In the genomic region with DNA sequence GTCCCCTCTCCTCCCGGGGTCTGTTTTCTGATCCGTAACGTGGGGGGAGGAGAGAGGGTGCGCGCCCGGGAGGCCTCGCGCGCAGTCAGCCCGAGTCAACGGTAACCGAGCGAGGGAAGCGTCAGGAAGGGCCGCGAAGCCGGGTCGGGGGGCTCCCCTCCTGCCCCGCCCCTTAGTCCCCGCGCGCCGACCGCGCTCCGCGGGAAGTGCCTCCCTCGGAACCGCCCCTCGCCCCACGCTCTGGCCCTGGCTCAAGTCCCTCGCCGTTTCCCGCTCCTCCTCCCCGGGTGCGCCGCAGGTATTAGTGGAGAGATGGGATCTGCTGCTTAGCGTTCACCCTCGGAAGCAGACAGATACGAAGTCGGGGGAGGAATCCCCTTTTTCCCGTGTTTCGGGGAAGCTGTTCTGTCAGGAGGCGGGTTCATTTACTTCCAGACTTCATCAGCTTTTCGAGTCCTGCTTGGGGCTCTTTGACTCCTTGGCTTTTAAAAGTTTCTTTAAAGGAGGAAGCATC, we compare ENCODE assay signal across 8 cellular contexts. TPM values are rescaled to one million over a fixed set of nuclear protein-coding genes. Genes with fewer than 3 reads are reported as not detected.
DNase-seq lines count a peak whose midpoint lies in the region; ATAC-seq and TF ChIP-seq lines count a peak whose summit lies in the region.

No MANE protein-coding gene starts in this region.

- TF ChIP-seq CTCF in PC-3 (conservative IDR thresholded peaks at IDR 0.05; ENCODE audit: low read depth, low read length) (no peak), heart left ventricle (IDR thresholded peaks at IDR 0.05) (no peak), psoas muscle (IDR thresholded peaks at IDR 0.05) (no peak)

- WGBS in heart left ventricle, 4 donors = 0% methylated on average over 19 to 45 of the region's 45 CpGs
- WGBS in psoas muscle, 3 donors = 0 to 2% (median 1%) methylated on average over 29 to 45 of the region's 45 CpGs

- H3K9me3 ChIP-seq in PC-3 (ENCODE audit: low read length) = no peaks in the 10 kb centered on the region
- no peaks in the 10 kb centered on the region for H3K9me3 ChIP-seq in heart left ventricle
- H3K9me3 ChIP-seq in psoas muscle = no peaks in the 10 kb centered on the region

- H3K27ac Mint-ChIP-seq in activated naive CD4-positive, alpha-beta T cell treated with anti-CD3 and anti-CD28 coated beads for 36 hours = peak overlapping the region; percentile 81

- POLR2A ChIA-PET in PC-3 (lab: Charles Lee; ENCODE audit: unreplicated experiment) = interaction anchor here (0.5 kb wide), 1 partner anchor 104 kb away, joined by 3 read pairs; no protein-coding TSS in a partner anchor

- H3K36me3 ChIP-seq in PC-3 (ENCODE audit: low read depth, low read length) (peaks cover 21% of the 10 kb centered on the region), heart left ventricle (peaks cover 0 to 19% (median 12%) of the 10 kb centered on the region in 9 donors), psoas muscle (ENCODE audit: insufficient read depth in 1 of 2, low read depth in 1 of 2) (peaks cover 0 to 13% of the 10 kb centered on the region in 2 donors)

- no TSS peak for BruUV-seq in PC-3 (replicated peaks; lab: Mats Ljungman, UMichigan)

- intact Hi-C loops in PC-3 (cut with micrococcal nuclease) (no loop called here), heart left ventricle (cut with DNase I) (loop anchor here in 7 of 10 donors (2.0 to 10.0 kb wide), 6 partner anchors 31 to 93 kb away; a partner anchor contains a TSS), psoas muscle (cut with DNase I) (loop anchor here (2.0 to 5.0 kb wide), 3 partner anchors 31 to 83 kb away; a partner anchor contains a TSS)
- intact Hi-C loops in activated naive CD4-positive, alpha-beta T cell treated with anti-CD3 and anti-CD28 coated beads for 36 hours (cut with micrococcal nuclease) = loop anchor here (1.0 to 10.0 kb wide), 4 partner anchors 37 to 441 kb away; a partner anchor contains a TSS

- H3K27me3 Mint-ChIP-seq in activated naive CD4-positive, alpha-beta T cell treated with anti-CD3 and anti-CD28 coated beads for 36 hours (ENCODE audit: low read depth) = no peaks in the 10 kb centered on the region

- H3K4me3 ChIP-seq in PC-3 (ENCODE audit: low read length) (peak overlapping the region; percentile 88), heart left ventricle (peak overlapping the region; percentile 71 to 100 (median 97)), psoas muscle (peak overlapping the region; percentile 100)

- H4K20me1 ChIP-seq in PC-3 (ENCODE audit: low read length) = peaks cover 45% of the 10 kb centered on the region

- H3K27me3 ChIP-seq in PC-3 (ENCODE audit: low read length) = no peaks in the 10 kb centered on the region
- H3K27me3 ChIP-seq in heart left ventricle = no peaks in the 10 kb centered on the region
- H3K27me3 ChIP-seq in psoas muscle (ENCODE audit: insufficient read depth in 3 of 3, low read length in 2 of 3) = no peaks in the 10 kb centered on the region

- peak overlapping the region; percentile 95 for H3K4me3 Mint-ChIP-seq in activated naive CD4-positive, alpha-beta T cell treated with anti-CD3 and anti-CD28 coated beads for 36 hours

- peaks cover 44% of the 10 kb centered on the region for H3K4me1 Mint-ChIP-seq in activated naive CD4-positive, alpha-beta T cell treated with anti-CD3 and anti-CD28 coated beads for 36 hours (ENCODE audit: low read depth)

- H3K36me3 Mint-ChIP-seq in activated naive CD4-positive, alpha-beta T cell treated with anti-CD3 and anti-CD28 coated beads for 36 hours (ENCODE audit: low read depth) = peaks cover 25% of the 10 kb centered on the region

- no peaks in the 10 kb centered on the region for H3K9me3 Mint-ChIP-seq in activated naive CD4-positive, alpha-beta T cell treated with anti-CD3 and anti-CD28 coated beads for 36 hours

- peak overlapping the region; percentile 97 for H3K4me2 ChIP-seq in PC-3 (ENCODE audit: low read length)

- no peaks in the 10 kb centered on the region for H3F3A ChIP-seq in PC-3 (ENCODE audit: low read length, unreplicated experiment)

- peak overlapping the region; percentile 53; the same call in 1 of the 2 replicates for H2AFZ ChIP-seq in PC-3 (ENCODE audit: low read length)

- H3K27ac ChIP-seq in PC-3 (ENCODE audit: low read length) (peak overlapping the region; percentile 63), heart left ventricle (peak overlapping the region; percentile 82 to 99 (median 96)), psoas muscle (peak overlapping the region; percentile 99)

- ATAC-seq in HG02970 (IDR thresholded peaks at IDR 0.05; ENCODE audit: low FRiP score, unreplicated experiment) = peak; percentile 8
- peak; percentile 12 for ATAC-seq in PC-3
- ATAC-seq in heart left ventricle = peak in 3 of 4 donors; percentile 47 to 67 (median 65)
- ATAC-seq in psoas muscle = peak; percentile 38 to 57 (median 50)

- peaks cover 35% of the 10 kb centered on the region for H3K4me1 ChIP-seq in PC-3 (ENCODE audit: insufficient read depth, low read length)
- peaks cover 14 to 54% (median 46%) of the 10 kb centered on the region in 12 donors for H3K4me1 ChIP-seq in heart left ventricle
- H3K4me1 ChIP-seq in psoas muscle = peaks cover 42% of the 10 kb centered on the region

- DNase-seq in NCI-H345 (lab: John Stamatoyannopoulos, UW) (peak; percentile 30), NCI-H345 treated with DMSO at 0.1 percent for 48 hours (lab: John Stamatoyannopoulos, UW; ENCODE audit: unreplicated experiment) (no peak), PC-3 (peak; percentile 46), heart left ventricle (peak; percentile 59 to 78 (median 67)), psoas muscle (peak; percentile 58 to 71), GOT3 (lab: John Stamatoyannopoulos, UW) (no peak)
- peak; percentile 49 for DNase-seq in activated naive CD4-positive, alpha-beta T cell treated with anti-CD3 and anti-CD28 coated beads for 36 hours

- no peaks in the 10 kb centered on the region for H3K9me2 ChIP-seq in PC-3 (replicated peaks; ENCODE audit: low read length)

- peaks cover 58% of the 10 kb centered on the region for H3K79me2 ChIP-seq in PC-3 (ENCODE audit: low read length)

- TF ChIP-seq POLR2A in heart left ventricle (IDR thresholded peaks at IDR 0.05) = no peak

- CTCF ChIA-PET in PC-3 (lab: Charles Lee) = no interaction called here
- CTCF ChIA-PET in activated naive CD4-positive, alpha-beta T cell treated with anti-CD3 and anti-CD28 coated beads for 36 hours (lab: Charles Lee) = interaction anchor here (1.1 to 1.4 kb wide), 2 partner anchors 12 to 49 kb away, joined by 4 to 6 read pairs; no protein-coding TSS in a partner anchor

- H3K9ac ChIP-seq in PC-3 (ENCODE audit: low read length) = peak overlapping the region; percentile 99

RNA-seq across cellular contexts. Expression of a gene that starts 0.8 kb away (rescaled TPM):
- total RNA-seq in PC-3 (2014; rRNA removed) (165 and 287 TPM in 2 replicates), heart left ventricle (100 to 1,000 TPM in 3 of 9 donors, 10 to 100 TPM in 6; 46.7 to 111 (median 95.3) TPM), psoas muscle (10 to 100 TPM; 73.2 to 92.2 (median 84.1) TPM)
- total RNA-seq in activated naive CD4-positive, alpha-beta T cell treated with anti-CD3 and anti-CD28 coated beads for 36 hours = 100 to 1,000 TPM; 151 to 169 TPM
- polyA plus RNA-seq in heart left ventricle (100 to 1,000 TPM in 1 of 2 donors, 10 to 100 TPM in 1; 43.4 to 183 TPM), psoas muscle (100 to 1,000 TPM in 2 of 3 donors, 10 to 100 TPM in 1; 53.2 to 146 (median 118) TPM)

RNA-seq across cellular contexts. Expression of a gene that starts 32.4 kb away (rescaled TPM):
- total RNA-seq in PC-3 (2014; rRNA removed) (58.6 and 58.7 TPM in 2 replicates), heart left ventricle (100 to 1,000 TPM in 4 of 9 donors, 10 to 100 TPM in 5; 67.2 to 308 (median 93.7) TPM), psoas muscle (10 to 100 TPM; 47.7 to 56.0 (median 52.2) TPM)
- total RNA-seq in activated naive CD4-positive, alpha-beta T cell treated with anti-CD3 and anti-CD28 coated beads for 36 hours = 10 to 100 TPM in 1 of 2 experiments, 1 to 10 TPM in 1; 9.2 to 10.3 TPM
- polyA plus RNA-seq in heart left ventricle (10 to 100 TPM; 50.7 to 70.3 TPM), psoas muscle (10 to 100 TPM; 32.8 to 55.6 (median 48.9) TPM)

RNA-seq across cellular contexts. Expression of a gene that starts 55.4 kb away (rescaled TPM):
- total RNA-seq in PC-3 (2014; rRNA removed) (29.7 and 43.6 TPM in 2 replicates), heart left ventricle (100 to 1,000 TPM in 8 of 9 donors, 10 to 100 TPM in 1; 56.4 to 159 (median 141) TPM), psoas muscle (100 to 1,000 TPM in 1 of 4 donors, 10 to 100 TPM in 3; 77.1 to 130 (median 82.2) TPM)
- 10 to 100 TPM; 61.9 to 69.6 TPM for total RNA-seq in activated naive CD4-positive, alpha-beta T cell treated with anti-CD3 and anti-CD28 coated beads for 36 hours
- polyA plus RNA-seq in heart left ventricle (100 to 1,000 TPM; 124 to 126 TPM), psoas muscle (10 to 100 TPM; 43.9 to 59.9 (median 56.9) TPM)

RNA-seq across cellular contexts. Expression of a gene that starts 56.9 kb away (rescaled TPM):
- total RNA-seq in PC-3 (2014; rRNA removed) (0.52 TPM in 1 of 2 replicates, not detected in the other), heart left ventricle (1 to 10 TPM in 2 of 9 donors, under 1 TPM in 6, not detected in 1; 0.23 to 9.9 (median 0.53) TPM), psoas muscle (under 1 TPM; 0.22 to 0.65 (median 0.49) TPM)
- total RNA-seq in activated naive CD4-positive, alpha-beta T cell treated with anti-CD3 and anti-CD28 coated beads for 36 hours = under 1 TPM; 0.40 to 0.45 TPM
- polyA plus RNA-seq in heart left ventricle (under 1 TPM; 0.53 to 0.72 TPM), psoas muscle (under 1 TPM in 2 of 3 donors, not detected in 1; 0.27 to 0.29 TPM)

Comparison
In these comparisons a context has a peak if more than half of its experiments do, and no peak if none do; other contexts are left out.
1. DNase-seq: peak in NCI-H345 (single experiment), PC-3 (single experiment), activated naive CD4-positive, alpha-beta T cell treated with anti-CD3 and anti-CD28 coated beads for 36 hours (single experiment), heart left ventricle (5 of 5) and psoas muscle (2 of 2); none in NCI-H345 treated with DMSO at 0.1 percent for 48 hours (single experiment) and GOT3 (single experiment).
2. ATAC-seq: peak in every context shown above with its lines; median percentile 65 in heart left ventricle; 50 in psoas muscle; 12 in PC-3; 8 in HG02970.
3. Peak in every context shown above with its lines, with median percentiles within 50 percentile points of each other: H3K27ac ChIP-seq and H3K4me3 ChIP-seq.